18 cellular contexts compared by ENCODE assay signal in the genomic region with DNA sequence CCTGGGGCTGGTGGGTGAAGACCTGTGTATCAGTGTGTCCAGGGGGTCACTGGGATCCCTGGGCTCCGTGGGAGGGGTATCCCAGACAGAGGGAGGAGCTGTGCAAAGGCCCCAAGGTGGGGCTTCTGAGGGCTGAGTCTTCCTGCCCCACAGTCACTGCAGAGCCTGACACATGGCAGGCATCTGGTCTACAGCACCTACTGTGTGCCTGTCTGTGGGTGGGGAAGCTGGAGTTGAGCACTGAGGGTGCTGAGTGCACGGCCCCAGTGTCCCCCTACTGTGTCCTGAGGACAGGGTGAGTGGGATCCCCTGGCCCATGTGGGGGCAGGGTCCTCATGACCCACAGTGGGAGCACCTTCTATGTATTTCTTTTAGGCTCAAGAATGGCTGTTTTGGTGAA. TPM values are rescaled to one million over a fixed set of nuclear protein-coding genes. Genes with fewer than 3 reads are reported as not detected.
DNase-seq lines count a peak whose midpoint lies in the region; ATAC-seq and TF ChIP-seq lines count a peak whose summit lies in the region.
"Had no signal": no experiment of that assay in that cellular context is flagged by ENCODE, and none has a peak within 500 bp of the region (broad histone marks: within the 10 kb centered on the region; RNA-seq: fewer than 3 reads in every experiment).

No MANE protein-coding gene starts in this region.

- DNase-seq in stimulated activated CD4-positive, alpha-beta T cell treated with anti-CD3 and anti-CD28 coated beads, Interleukin-4, amount 100 ng/mL, for 24 hours = peak; percentile 1
- no peak for DNase-seq in stimulated activated CD4-positive, alpha-beta T cell treated with anti-CD3 and anti-CD28 coated beads, Interleukin-1b, Interleukin-23, amount 100 ng/mL, for 48 hours
- DNase-seq in WERI-Rb-1 (peak; percentile 4), left lung (peak; percentile 15 to 48), AML-193 (lab: John Stamatoyannopoulos, UW) (no peak)
- no peak for DNase-seq in activated T-helper 2 cell treated with anti-CD3 and anti-CD28 coated beads, Interferon-gamma antibody, Interleukin-2, Interleukin-4, amounts not matched to agents 10 μg/mL and 5 μg/mL and 100 μg/mL, durations not matched to agents 14 hours and 24 hours and 36 hours (ENCODE audit: low spot score)
- DNase-seq: activated CD4-positive, alpha-beta T cell treated with anti-CD3 and anti-CD28 coated beads for 1 hour; dermis blood vessel endothelial cell; DMS79; Kasumi-1; NCI-H187; NCI-H774; nephron progenitor cell; stimulated activated naive CD4-positive, alpha-beta T cell treated with Interleukin-2 at 50 U/mL for 16 hours had no signal

- H3K4me3 ChIP-seq in WERI-Rb-1 (ENCODE audit: low read depth, low read length) (no peak overlapping the region), left lung (no peak overlapping the region)

- peaks cover 5% of the 10 kb centered on the region for H3K4me1 Mint-ChIP-seq in activated T-helper 2 cell treated with anti-CD3 and anti-CD28 coated beads, Interferon-gamma antibody, Interleukin-2, Interleukin-4, amounts not matched to agents 10 μg/mL and 5 μg/mL and 100 μg/mL, durations not matched to agents 14 hours and 24 hours and 36 hours (ENCODE audit: low read depth)

- H3K9me3 ChIP-seq in WERI-Rb-1 (ENCODE audit: severe bottlenecking) = no peaks in the 10 kb centered on the region
- H3K9me3 ChIP-seq in left lung = no peaks in the 10 kb centered on the region

- H3K9me3 Mint-ChIP-seq in activated T-helper 2 cell treated with anti-CD3 and anti-CD28 coated beads, Interferon-gamma antibody, Interleukin-2, Interleukin-4, amounts not matched to agents 10 μg/mL and 5 μg/mL and 100 μg/mL, durations not matched to agents 14 hours and 24 hours and 36 hours = no peaks in the 10 kb centered on the region
- H3K9me3 Mint-ChIP-seq: mesothelial cell of epicardium, nephron progenitor cell had no signal

- H3K27ac ChIP-seq in WERI-Rb-1 (no peak overlapping the region), left lung (no peak overlapping the region)

- H3K36me3 Mint-ChIP-seq in activated T-helper 2 cell treated with anti-CD3 and anti-CD28 coated beads, Interferon-gamma antibody, Interleukin-2, Interleukin-4, amounts not matched to agents 10 μg/mL and 5 μg/mL and 100 μg/mL, durations not matched to agents 14 hours and 24 hours and 36 hours (ENCODE audit: low read depth) = no peaks in the 10 kb centered on the region
- H3K36me3 Mint-ChIP-seq: mesothelial cell of epicardium had no signal

- TF ChIP-seq CTCF in WERI-Rb-1 (IDR thresholded peaks at IDR 0.05; ENCODE audit: low read depth, low read length) = no peak
- TF ChIP-seq CTCF in left lung (IDR thresholded peaks at IDR 0.05) = no peak

- H3K36me3 ChIP-seq in WERI-Rb-1 (no peaks in the 10 kb centered on the region), left lung (peaks cover 0 to 39% of the 10 kb centered on the region in 2 donors)

- H3K4me1 ChIP-seq in left lung = peaks cover 14 to 23% of the 10 kb centered on the region in 2 donors

- intact Hi-C loops in left lung (cut with DNase I) = no loop called here
- intact Hi-C loops in activated T-helper 2 cell treated with anti-CD3 and anti-CD28 coated beads, Interferon-gamma antibody, Interleukin-2, Interleukin-4, amounts not matched to agents 10 μg/mL and 5 μg/mL and 100 μg/mL, durations not matched to agents 14 hours and 24 hours and 36 hours (cut with micrococcal nuclease) = no loop called here

- no peak overlapping the region for H3K27ac Mint-ChIP-seq in activated T-helper 2 cell treated with anti-CD3 and anti-CD28 coated beads, Interferon-gamma antibody, Interleukin-2, Interleukin-4, amounts not matched to agents 10 μg/mL and 5 μg/mL and 100 μg/mL, durations not matched to agents 14 hours and 24 hours and 36 hours
- H3K27ac Mint-ChIP-seq: mesothelial cell of epicardium, nephron progenitor cell had no signal

- no peaks in the 10 kb centered on the region for H3K27me3 Mint-ChIP-seq in activated T-helper 2 cell treated with anti-CD3 and anti-CD28 coated beads, Interferon-gamma antibody, Interleukin-2, Interleukin-4, amounts not matched to agents 10 μg/mL and 5 μg/mL and 100 μg/mL, durations not matched to agents 14 hours and 24 hours and 36 hours (ENCODE audit: low read depth)

- H3K27me3 ChIP-seq in WERI-Rb-1 (ENCODE audit: insufficient read depth, low read depth, severe bottlenecking) (no peaks in the 10 kb centered on the region), left lung (no peaks in the 10 kb centered on the region)

- ATAC-seq in left lung (no peak), GM19035 (IDR thresholded peaks at IDR 0.05; ENCODE audit: unreplicated experiment) (no peak)
- ATAC-seq: left cardiac atrium, Right ventricle myocardium inferior had no signal

- H3K4me3 Mint-ChIP-seq in activated T-helper 2 cell treated with anti-CD3 and anti-CD28 coated beads, Interferon-gamma antibody, Interleukin-2, Interleukin-4, amounts not matched to agents 10 μg/mL and 5 μg/mL and 100 μg/mL, durations not matched to agents 14 hours and 24 hours and 36 hours (ENCODE audit: low read depth) = no peak overlapping the region
- H3K4me3 Mint-ChIP-seq: mesothelial cell of epicardium, nephron progenitor cell had no signal

RNA-seq across cellular contexts. Expression of a gene that starts 56.1 kb away (rescaled TPM):
- 1 to 10 TPM; 1.3 to 1.5 TPM for total RNA-seq in left lung
- 3.4 and 3.5 TPM in 2 replicates for total RNA-seq in activated T-helper 2 cell treated with anti-CD3 and anti-CD28 coated beads, Interferon-gamma antibody, Interleukin-2, Interleukin-4, amounts not matched to agents 10 μg/mL and 5 μg/mL and 100 μg/mL, durations not matched to agents 14 hours and 24 hours and 36 hours

Comparison
In these comparisons a context has a peak if more than half of its experiments do, and no peak if none do; other contexts are left out.
1. DNase-seq: peak in stimulated activated CD4-positive, alpha-beta T cell treated with anti-CD3 and anti-CD28 coated beads, Interleukin-4, amount 100 ng/mL, for 24 hours (single experiment), WERI-Rb-1 (single experiment) and left lung (2 of 2); none in stimulated activated CD4-positive, alpha-beta T cell treated with anti-CD3 and anti-CD28 coated beads, Interleukin-1b, Interleukin-23, amount 100 ng/mL, for 48 hours (single experiment), AML-193 (0 of 2) and activated T-helper 2 cell treated with anti-CD3 and anti-CD28 coated beads, Interferon-gamma antibody, Interleukin-2, Interleukin-4, amounts not matched to agents 10 μg/mL and 5 μg/mL and 100 μg/mL, durations not matched to agents 14 hours and 24 hours and 36 hours (single experiment).